ENCODE assay signal across 8 cellular contexts in genomic region chr6:57047859-57048258, GRCh38. TPM values are rescaled to one million over a fixed set of nuclear protein-coding genes. Genes with fewer than 3 reads are reported as not detected.
A peak's percentile ranks its signal among the peaks of the same experiment; 100 is the strongest.
DNase-seq lines count a peak whose midpoint lies in the region; ATAC-seq and TF ChIP-seq lines count a peak whose summit lies in the region.
"Not testable (repeated sequence)": the region's sequence is repeated elsewhere in the genome, so short reads cannot be mapped to it uniquely, and the experiment has no call there.

No MANE protein-coding gene starts in this region.

- H3K9ac ChIP-seq in PC-3 (ENCODE audit: low read length), result peak overlapping the region; percentile 0; the same call in 1 of the 2 replicates

- not testable (repeated sequence) for BruUV-seq in PC-3 (replicated peaks; lab: Mats Ljungman, UMichigan)

- H3K4me2 ChIP-seq in PC-3 (ENCODE audit: low read length), result peak overlapping the region; percentile 72

- not testable (repeated sequence) for H3F3A ChIP-seq in PC-3 (ENCODE audit: low read length, unreplicated experiment)

- H3K4me3 Mint-ChIP-seq in CD4-positive, alpha-beta memory T cell, result peak overlapping the region in 7 of 8 donors; percentile 33 to 76 (median 64)
- H3K4me3 Mint-ChIP-seq in activated CD8-positive, alpha-beta T cell treated with anti-CD3 and anti-CD28 coated beads, Interleukin-2, amount 10 ng/mL, durations not matched to agents 7 days and 5 days, result peak overlapping the region; percentile 75
- H3K4me3 Mint-ChIP-seq in brain, result peak overlapping the region; percentile 84 to 93 (median 86)
- peak overlapping the region; percentile 72 for H3K4me3 Mint-ChIP-seq in natural killer cell treated with Interleukin-12 subunit alpha and Interleukin-12 subunit beta and Interleukin-15 and Interleukin-18, amount 100 ng/mL, for 72 hours
- peak overlapping the region; percentile 80 for H3K4me3 Mint-ChIP-seq in stimulated activated naive CD8-positive, alpha-beta T cell treated with anti-CD3 and anti-CD28 coated beads, Interleukin-15, Interleukin-2, amounts not matched to agents 100 ng/mL and 50 ng/mL, for 24 hours

- not testable (repeated sequence) for H4K20me1 ChIP-seq in PC-3 (ENCODE audit: low read length)

- not testable (repeated sequence) for H3K27me3 ChIP-seq in CD4-positive, alpha-beta memory T cell (ENCODE audit: insufficient read depth, low read length); PC-3 (ENCODE audit: low read length)

- H3K27ac Mint-ChIP-seq in CD4-positive, alpha-beta memory T cell, result peak overlapping the region; percentile 3 to 87 (median 62)
- H3K27ac Mint-ChIP-seq in activated CD8-positive, alpha-beta T cell treated with anti-CD3 and anti-CD28 coated beads, Interleukin-2, amount 10 ng/mL, durations not matched to agents 7 days and 5 days, result not testable (repeated sequence)
- H3K27ac Mint-ChIP-seq in brain, result peak overlapping the region; percentile 52 to 89 (median 73)
- peak overlapping the region in 1 of 2 donors; percentile 21 for H3K27ac Mint-ChIP-seq in natural killer cell treated with Interleukin-12 subunit alpha and Interleukin-12 subunit beta and Interleukin-15 and Interleukin-18, amount 100 ng/mL, for 72 hours
- H3K27ac Mint-ChIP-seq in stimulated activated naive CD8-positive, alpha-beta T cell treated with anti-CD3 and anti-CD28 coated beads, Interleukin-15, Interleukin-2, amounts not matched to agents 100 ng/mL and 50 ng/mL, for 24 hours, result peak overlapping the region; percentile 52

- not testable (repeated sequence) for ATAC-seq in PC-3; activated CD8-positive, alpha-beta T cell treated with anti-CD3 and anti-CD28 coated beads, Interleukin-2, amount 10 ng/mL, durations not matched to agents 7 days and 5 days; natural killer cell treated with Interleukin-12 subunit alpha and Interleukin-12 subunit beta and Interleukin-15 and Interleukin-18, amount 100 ng/mL, for 72 hours

- not testable (repeated sequence) for H3K4me3 ChIP-seq in CD4-positive, alpha-beta memory T cell (ENCODE audit: low read length in 2 of 2)
- H3K4me3 ChIP-seq in HFF-Myc (replicated peaks; ENCODE audit: low read depth, low read length) (peak overlapping the region; percentile 48), PC-3 (ENCODE audit: low read length) (peak overlapping the region; percentile 52), fibroblast of villous mesenchyme (ENCODE audit: low read depth, low read length) (peak overlapping the region; percentile 60)

- peaks cover 19 to 40% (median 26%) of the 10 kb centered on the region in 4 donors for H3K4me1 Mint-ChIP-seq in CD4-positive, alpha-beta memory T cell
- H3K4me1 Mint-ChIP-seq in activated CD8-positive, alpha-beta T cell treated with anti-CD3 and anti-CD28 coated beads, Interleukin-2, amount 10 ng/mL, durations not matched to agents 7 days and 5 days (ENCODE audit: low read depth), result peaks cover 23% of the 10 kb centered on the region
- peaks cover 35% of the 10 kb centered on the region for H3K4me1 Mint-ChIP-seq in brain
- H3K4me1 Mint-ChIP-seq in natural killer cell treated with Interleukin-12 subunit alpha and Interleukin-12 subunit beta and Interleukin-15 and Interleukin-18, amount 100 ng/mL, for 72 hours (ENCODE audit: low read depth in 2 of 2), result peaks cover 16 to 22% of the 10 kb centered on the region in 2 donors
- peaks cover 25% of the 10 kb centered on the region for H3K4me1 Mint-ChIP-seq in stimulated activated naive CD8-positive, alpha-beta T cell treated with anti-CD3 and anti-CD28 coated beads, Interleukin-15, Interleukin-2, amounts not matched to agents 100 ng/mL and 50 ng/mL, for 24 hours (ENCODE audit: low read depth)

- H3K27ac ChIP-seq in CD4-positive, alpha-beta memory T cell (ENCODE audit: low read depth, low read length); PC-3 (ENCODE audit: low read length): not testable (repeated sequence)

- intact Hi-C loops in CD4-positive, alpha-beta memory T cell (cut with micrococcal nuclease), result not testable (repeated sequence)
- intact Hi-C loops in PC-3 (cut with micrococcal nuclease), result loop anchor here (5.0 kb wide), 2 partner anchors 39 to 124 kb away; partner anchors contain the start of gene BAG2

- H2AFZ ChIP-seq in PC-3 (ENCODE audit: low read length), result not testable (repeated sequence)

- H3K9me2 ChIP-seq in PC-3 (replicated peaks; ENCODE audit: low read length), result not testable (repeated sequence)

- peaks cover 31% of the 10 kb centered on the region for H3K79me2 ChIP-seq in PC-3 (ENCODE audit: low read length)

- POLR2A ChIA-PET in CD4-positive, alpha-beta memory T cell (lab: Charles Lee; ENCODE audit: partially characterized antibody); PC-3 (lab: Charles Lee; ENCODE audit: unreplicated experiment); activated CD8-positive, alpha-beta T cell treated with anti-CD3 and anti-CD28 coated beads, Interleukin-2, amount 10 ng/mL, durations not matched to agents 7 days and 5 days (lab: Charles Lee): not testable (repeated sequence)

- CTCF ChIA-PET in CD4-positive, alpha-beta memory T cell (lab: Charles Lee; ENCODE audit: partially characterized antibody); PC-3 (lab: Charles Lee); activated CD8-positive, alpha-beta T cell treated with anti-CD3 and anti-CD28 coated beads, Interleukin-2, amount 10 ng/mL, durations not matched to agents 7 days and 5 days (lab: Charles Lee): not testable (repeated sequence)

- DNase-seq in CD4-positive, alpha-beta memory T cell; HFF-Myc (ENCODE audit: extremely low read depth, low read depth); PC-3; activated CD8-positive, alpha-beta T cell treated with anti-CD3 and anti-CD28 coated beads, Interleukin-2, amount 10 ng/mL, durations not matched to agents 7 days and 5 days; fibroblast of villous mesenchyme (ENCODE audit: low read depth); natural killer cell treated with Interleukin-12 subunit alpha and Interleukin-12 subunit beta and Interleukin-15 and Interleukin-18, amount 100 ng/mL, for 72 hours (ENCODE audit: low spot score): not testable (repeated sequence)

- peaks cover 12% of the 10 kb centered on the region for H3K36me3 ChIP-seq in CD4-positive, alpha-beta memory T cell (ENCODE audit: insufficient read depth, low read length)
- peaks cover 22% of the 10 kb centered on the region for H3K36me3 ChIP-seq in PC-3 (ENCODE audit: low read depth, low read length)

- not testable (repeated sequence) for TF ChIP-seq CTCF in HFF-Myc (IDR thresholded peaks at IDR 0.05; ENCODE audit: low read depth, low read length, missing control alignments); PC-3 (conservative IDR thresholded peaks at IDR 0.05; ENCODE audit: low read depth, low read length); brain (conservative IDR thresholded peaks at IDR 0.05); fibroblast of villous mesenchyme (IDR thresholded peaks at IDR 0.05; ENCODE audit: insufficient read depth, low read depth, low read length)

- peaks cover 26% of the 10 kb centered on the region for H3K4me1 ChIP-seq in CD4-positive, alpha-beta memory T cell (ENCODE audit: insufficient read depth, low read length)
- H3K4me1 ChIP-seq in PC-3 (ENCODE audit: insufficient read depth, low read length), result peaks cover 20% of the 10 kb centered on the region

- not testable (repeated sequence) for H3K27me3 Mint-ChIP-seq in CD4-positive, alpha-beta memory T cell
- peaks cover 30% of the 10 kb centered on the region for H3K27me3 Mint-ChIP-seq in activated CD8-positive, alpha-beta T cell treated with anti-CD3 and anti-CD28 coated beads, Interleukin-2, amount 10 ng/mL, durations not matched to agents 7 days and 5 days (ENCODE audit: low read depth)
- H3K27me3 Mint-ChIP-seq in brain, result peaks cover 15% of the 10 kb centered on the region
- H3K27me3 Mint-ChIP-seq in natural killer cell treated with Interleukin-12 subunit alpha and Interleukin-12 subunit beta and Interleukin-15 and Interleukin-18, amount 100 ng/mL, for 72 hours, result peaks cover 10 to 14% of the 10 kb centered on the region in 2 donors
- peaks cover 27% of the 10 kb centered on the region for H3K27me3 Mint-ChIP-seq in stimulated activated naive CD8-positive, alpha-beta T cell treated with anti-CD3 and anti-CD28 coated beads, Interleukin-15, Interleukin-2, amounts not matched to agents 100 ng/mL and 50 ng/mL, for 24 hours

- peaks cover 12 to 30% of the 10 kb centered on the region in 2 donors for H3K36me3 Mint-ChIP-seq in CD4-positive, alpha-beta memory T cell
- peaks cover 38% of the 10 kb centered on the region for H3K36me3 Mint-ChIP-seq in activated CD8-positive, alpha-beta T cell treated with anti-CD3 and anti-CD28 coated beads, Interleukin-2, amount 10 ng/mL, durations not matched to agents 7 days and 5 days (ENCODE audit: low read depth)
- H3K36me3 Mint-ChIP-seq in brain, result peaks cover 42% of the 10 kb centered on the region
- not testable (repeated sequence) for H3K36me3 Mint-ChIP-seq in natural killer cell treated with Interleukin-12 subunit alpha and Interleukin-12 subunit beta and Interleukin-15 and Interleukin-18, amount 100 ng/mL, for 72 hours
- peaks cover 39% of the 10 kb centered on the region for H3K36me3 Mint-ChIP-seq in stimulated activated naive CD8-positive, alpha-beta T cell treated with anti-CD3 and anti-CD28 coated beads, Interleukin-15, Interleukin-2, amounts not matched to agents 100 ng/mL and 50 ng/mL, for 24 hours (ENCODE audit: low read depth)

- not testable (repeated sequence) for H3K9me3 Mint-ChIP-seq in CD4-positive, alpha-beta memory T cell; activated CD8-positive, alpha-beta T cell treated with anti-CD3 and anti-CD28 coated beads, Interleukin-2, amount 10 ng/mL, durations not matched to agents 7 days and 5 days (ENCODE audit: insufficient read depth); natural killer cell treated with Interleukin-12 subunit alpha and Interleukin-12 subunit beta and Interleukin-15 and Interleukin-18, amount 100 ng/mL, for 72 hours; stimulated activated naive CD8-positive, alpha-beta T cell treated with anti-CD3 and anti-CD28 coated beads, Interleukin-15, Interleukin-2, amounts not matched to agents 100 ng/mL and 50 ng/mL, for 24 hours
- peaks cover 2 to 14% (median 10%) of the 10 kb centered on the region in 5 experiments for H3K9me3 Mint-ChIP-seq in brain

- not testable (repeated sequence) for H3K9me3 ChIP-seq in CD4-positive, alpha-beta memory T cell (ENCODE audit: control insufficient read depth in 1 of 2, low read length in 2 of 2); PC-3 (ENCODE audit: low read length)

RNA-seq across cellular contexts. Expression of gene KIAA1586, which starts 1.4 kb away (rescaled TPM):
- total RNA-seq in CD4-positive, alpha-beta memory T cell, result 10 to 100 TPM; 20.4 to 20.7 TPM
- 10 to 100 TPM in 1 of 2 donors, 1 to 10 TPM in 1; 4.9 to 10.4 TPM for polyA plus RNA-seq in CD4-positive, alpha-beta memory T cell
- total RNA-seq in PC-3 (2014; rRNA removed) (6.0 and 7.4 TPM in 2 replicates), fibroblast of villous mesenchyme (15.1 and 24.6 TPM in 2 replicates)
- 10 to 100 TPM; 12.9 to 13.5 TPM for total RNA-seq in activated CD8-positive, alpha-beta T cell treated with anti-CD3 and anti-CD28 coated beads, Interleukin-2, amount 10 ng/mL, durations not matched to agents 7 days and 5 days
- 3.8 TPM for polyA plus RNA-seq in brain (ENCODE audit: insufficient read depth, low read depth, low replicate concordance)
- total RNA-seq in natural killer cell treated with Interleukin-12 subunit alpha and Interleukin-12 subunit beta and Interleukin-15 and Interleukin-18, amount 100 ng/mL, for 72 hours, result 10 to 100 TPM; 11.4 to 16.8 TPM

RNA-seq across cellular contexts. Expression of gene ZNF451, which starts 42.1 kb away (rescaled TPM):
- 10 to 100 TPM; 83.0 to 97.7 TPM for total RNA-seq in CD4-positive, alpha-beta memory T cell
- polyA plus RNA-seq in CD4-positive, alpha-beta memory T cell, result 10 to 100 TPM; 26.1 to 26.4 TPM
- total RNA-seq in PC-3 (2014; rRNA removed), result 32.5 and 34.5 TPM in 2 replicates
- 10 to 100 TPM; 61.0 TPM for total RNA-seq in activated CD8-positive, alpha-beta T cell treated with anti-CD3 and anti-CD28 coated beads, Interleukin-2, amount 10 ng/mL, durations not matched to agents 7 days and 5 days
- 7.8 TPM for polyA plus RNA-seq in brain (ENCODE audit: insufficient read depth, low read depth, low replicate concordance)
- 58.6 and 85.1 TPM in 2 replicates for total RNA-seq in fibroblast of villous mesenchyme
- total RNA-seq in natural killer cell treated with Interleukin-12 subunit alpha and Interleukin-12 subunit beta and Interleukin-15 and Interleukin-18, amount 100 ng/mL, for 72 hours, result 10 to 100 TPM; 53.8 to 81.2 TPM
